Comparison of ENCODE assay signal across 8 cellular contexts in the genomic region with DNA sequence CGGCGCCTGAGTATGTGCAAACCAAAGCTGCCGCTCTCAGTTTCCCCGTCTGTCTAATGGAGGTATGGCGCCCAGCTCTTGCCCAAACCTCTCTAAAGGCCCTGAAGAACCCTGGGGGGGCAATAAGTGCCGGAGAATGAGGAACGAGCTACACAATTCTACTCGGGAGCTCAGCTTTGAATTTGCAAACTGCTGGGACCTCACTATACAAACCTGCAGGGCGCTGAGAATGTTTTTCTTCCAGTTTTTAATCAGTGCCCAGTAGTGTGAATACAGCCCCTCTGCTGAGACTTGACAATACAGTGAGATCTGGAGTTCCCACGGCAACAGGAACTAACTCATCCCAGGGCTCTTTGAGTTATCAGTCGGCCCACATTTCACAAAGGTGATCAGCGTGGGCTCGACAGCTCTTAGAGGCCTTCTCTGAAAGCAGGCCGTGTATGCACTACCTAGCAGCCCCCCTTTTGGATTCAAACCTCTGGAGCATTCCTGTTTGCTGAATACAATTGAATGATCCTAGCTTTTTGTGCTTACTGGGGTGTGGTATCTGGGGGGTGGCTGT. TPM values are rescaled to one million over a fixed set of nuclear protein-coding genes. Genes with fewer than 3 reads are reported as not detected.
DNase-seq lines count a peak whose midpoint lies in the region; ATAC-seq, FAIRE-seq and TF ChIP-seq lines count a peak whose summit lies in the region.

No MANE protein-coding gene starts in this region.

- peaks cover 28% of the 10 kb centered on the region for H3K4me1 ChIP-seq in CD8-positive, alpha-beta memory T cell (ENCODE audit: insufficient read depth, low read length)
- peaks cover 24 to 57% (median 40%) of the 10 kb centered on the region in 4 donors for H3K4me1 ChIP-seq in stomach

- no peak for FAIRE-seq in frontal cortex (lab: Jason Lieb, UNC)

- POLR2A ChIA-PET in CD8-positive, alpha-beta memory T cell (lab: Charles Lee) = interaction anchor here (1.3 to 2.0 kb wide), 3 partner anchors 32 to 277 kb away, joined by 3 to 7 read pairs (median 4); a partner anchor contains a TSS
- POLR2A ChIA-PET in activated naive CD8-positive, alpha-beta T cell treated with anti-CD3 and anti-CD28 coated beads, Interleukin-2, amount 10 ng/mL, durations not matched to agents 7 days and 5 days (lab: Charles Lee) = interaction anchor here (0.5 to 2.9 kb wide), 14 partner anchors 9 to 889 kb away, joined by 3 to 29 read pairs (median 4); a partner anchor contains a TSS

- H3K27ac Mint-ChIP-seq in CD8-positive, alpha-beta memory T cell = peak overlapping the region; percentile 93 to 99 (median 96)
- peak overlapping the region; percentile 95 for H3K27ac Mint-ChIP-seq in activated naive CD8-positive, alpha-beta T cell treated with anti-CD3 and anti-CD28 coated beads, Interleukin-2, amount 10 ng/mL, durations not matched to agents 7 days and 5 days
- H3K27ac Mint-ChIP-seq in immature natural killer cell = peak overlapping the region; percentile 84 to 96 (median 93)

- no peak for DNase-seq in CD8-positive, alpha-beta memory T cell
- DNase-seq in HuH-7.5 (ENCODE audit: low spot score) = peak; percentile 45
- DNase-seq in activated naive CD8-positive, alpha-beta T cell treated with anti-CD3 and anti-CD28 coated beads, Interleukin-2, amount 10 ng/mL, durations not matched to agents 7 days and 5 days = no peak
- no peak for DNase-seq in immature natural killer cell
- no peak for DNase-seq in stomach
- no peak for DNase-seq in nucleus accumbens (lab: John Stamatoyannopoulos, UW)
- DNase-seq in frontal cortex (ENCODE audit: low spot score in 2 of 2) = no peak
- no peak for DNase-seq in NCI-H2196 treated with DMSO at 0.1 percent for 48 hours (lab: John Stamatoyannopoulos, UW; ENCODE audit: unreplicated experiment)

- TF ChIP-seq CTCF in stomach (IDR thresholded peaks at IDR 0.05) = no peak

- no peak for TF ChIP-seq POLR2A in stomach (IDR thresholded peaks at IDR 0.05)

- peaks cover 47% of the 10 kb centered on the region for H3K36me3 ChIP-seq in CD8-positive, alpha-beta memory T cell (ENCODE audit: insufficient read depth, low read length)
- peaks cover 26 to 46% (median 45%) of the 10 kb centered on the region in 4 donors for H3K36me3 ChIP-seq in stomach

- H3K4me3 ChIP-seq in CD8-positive, alpha-beta memory T cell (ENCODE audit: low read length) = peak overlapping the region; percentile 38
- peak overlapping the region; percentile 83 to 95 (median 83) for H3K4me3 ChIP-seq in stomach

- no peaks in the 10 kb centered on the region for H3K27me3 ChIP-seq in CD8-positive, alpha-beta memory T cell (ENCODE audit: insufficient read depth, low read length, poor library complexity, severe bottlenecking)
- no peaks in the 10 kb centered on the region for H3K27me3 ChIP-seq in stomach

- no peaks in the 10 kb centered on the region for H3K9me3 ChIP-seq in CD8-positive, alpha-beta memory T cell (ENCODE audit: low read length)
- H3K9me3 ChIP-seq in stomach = no peaks in the 10 kb centered on the region

- no peaks in the 10 kb centered on the region for H3K9me3 Mint-ChIP-seq in CD8-positive, alpha-beta memory T cell
- H3K9me3 Mint-ChIP-seq in activated naive CD8-positive, alpha-beta T cell treated with anti-CD3 and anti-CD28 coated beads, Interleukin-2, amount 10 ng/mL, durations not matched to agents 7 days and 5 days = peaks cover 1% of the 10 kb centered on the region
- no peaks in the 10 kb centered on the region for H3K9me3 Mint-ChIP-seq in immature natural killer cell

- H3K27me3 Mint-ChIP-seq in CD8-positive, alpha-beta memory T cell = no peaks in the 10 kb centered on the region
- H3K27me3 Mint-ChIP-seq in activated naive CD8-positive, alpha-beta T cell treated with anti-CD3 and anti-CD28 coated beads, Interleukin-2, amount 10 ng/mL, durations not matched to agents 7 days and 5 days = no peaks in the 10 kb centered on the region
- peaks cover 7 to 15% (median 10%) of the 10 kb centered on the region in 3 donors for H3K27me3 Mint-ChIP-seq in immature natural killer cell (ENCODE audit: low read depth in 3 of 3)

- CTCF ChIA-PET in CD8-positive, alpha-beta memory T cell (lab: Charles Lee) = interaction anchor here (1.4 to 4.8 kb wide), 2 partner anchors 20 to 21 kb away, joined by 4 to 43 read pairs; no protein-coding TSS in a partner anchor

- H3K27ac ChIP-seq in CD8-positive, alpha-beta memory T cell (ENCODE audit: low read depth, low read length) = peak overlapping the region; percentile 68
- peak overlapping the region; percentile 87 to 96 (median 92) for H3K27ac ChIP-seq in stomach

- H3K4me1 Mint-ChIP-seq in CD8-positive, alpha-beta memory T cell = peaks cover 43 to 54% (median 49%) of the 10 kb centered on the region in 3 donors
- peaks cover 20% of the 10 kb centered on the region for H3K4me1 Mint-ChIP-seq in activated naive CD8-positive, alpha-beta T cell treated with anti-CD3 and anti-CD28 coated beads, Interleukin-2, amount 10 ng/mL, durations not matched to agents 7 days and 5 days
- H3K4me1 Mint-ChIP-seq in immature natural killer cell = peaks cover 43 to 44% of the 10 kb centered on the region in 2 donors

- ATAC-seq in activated naive CD8-positive, alpha-beta T cell treated with anti-CD3 and anti-CD28 coated beads, Interleukin-2, amount 10 ng/mL, durations not matched to agents 7 days and 5 days (ENCODE audit: low read depth) = no peak

- TF ChIP-seq EP300 in stomach (IDR thresholded peaks at IDR 0.05) = no peak

- intact Hi-C loops in stomach (cut with DNase I; ENCODE audit: low total_unique reads) = no loop called here

- 6 to 12% (median 7%) methylated on average over 11 to 14 of the region's 14 CpGs for WGBS in stomach, 5 donors

- H3K4me3 Mint-ChIP-seq in CD8-positive, alpha-beta memory T cell = peak overlapping the region; percentile 90 to 98 (median 92)
- peak overlapping the region; percentile 93 for H3K4me3 Mint-ChIP-seq in activated naive CD8-positive, alpha-beta T cell treated with anti-CD3 and anti-CD28 coated beads, Interleukin-2, amount 10 ng/mL, durations not matched to agents 7 days and 5 days
- peak overlapping the region; percentile 86 to 95 (median 92) for H3K4me3 Mint-ChIP-seq in immature natural killer cell

- peaks cover 0 to 56% (median 5%) of the 10 kb centered on the region in 3 donors for H3K36me3 Mint-ChIP-seq in CD8-positive, alpha-beta memory T cell
- peaks cover 13% of the 10 kb centered on the region for H3K36me3 Mint-ChIP-seq in activated naive CD8-positive, alpha-beta T cell treated with anti-CD3 and anti-CD28 coated beads, Interleukin-2, amount 10 ng/mL, durations not matched to agents 7 days and 5 days
- peaks cover 0 to 25% (median 9%) of the 10 kb centered on the region in 3 donors for H3K36me3 Mint-ChIP-seq in immature natural killer cell

RNA-seq across cellular contexts. Expression of a gene that starts 41.7 kb away (rescaled TPM):
- total RNA-seq in CD8-positive, alpha-beta memory T cell = 1 to 10 TPM; 2.3 to 2.5 TPM
- polyA plus RNA-seq in CD8-positive, alpha-beta memory T cell = 7.1 TPM
- total RNA-seq in activated naive CD8-positive, alpha-beta T cell treated with anti-CD3 and anti-CD28 coated beads, Interleukin-2, amount 10 ng/mL, durations not matched to agents 7 days and 5 days = 1 to 10 TPM; 4.2 to 4.7 TPM
- polyA plus RNA-seq in immature natural killer cell = 1 to 10 TPM; 4.2 to 8.8 (median 8.7) TPM
- 10 to 100 TPM in 1 of 5 donors, 1 to 10 TPM in 4; 2.4 to 22.8 (median 4.9) TPM for total RNA-seq in stomach
- polyA plus RNA-seq in stomach = 1 to 10 TPM; 6.9 to 9.4 (median 7.3) TPM
- total RNA-seq in frontal cortex = 4.9 TPM

RNA-seq across cellular contexts. Expression of a gene that starts 41.9 kb away (rescaled TPM):
- 10 to 100 TPM; 33.3 to 38.0 TPM for total RNA-seq in CD8-positive, alpha-beta memory T cell
- polyA plus RNA-seq in CD8-positive, alpha-beta memory T cell = 21.1 TPM
- total RNA-seq in activated naive CD8-positive, alpha-beta T cell treated with anti-CD3 and anti-CD28 coated beads, Interleukin-2, amount 10 ng/mL, durations not matched to agents 7 days and 5 days = 100 to 1,000 TPM in 1 of 2 experiments, 10 to 100 TPM in 1; 95.7 to 105 TPM
- polyA plus RNA-seq in immature natural killer cell = 1 to 10 TPM in 1 of 3 donors, under 1 TPM in 1, not detected in 1; 0.50 to 1.6 TPM
- 1 to 10 TPM in 2 of 5 donors, not detected in 3; 3.3 to 3.7 TPM for total RNA-seq in stomach
- polyA plus RNA-seq in stomach = 1 to 10 TPM; 4.4 to 8.6 (median 5.7) TPM
- 4.5 TPM for total RNA-seq in frontal cortex
